28 cellular contexts compared by ENCODE assay signal in genomic region chr2:18611184-18611583, GRCh38. TPM values are rescaled to one million over a fixed set of nuclear protein-coding genes. Genes with fewer than 3 reads are reported as not detected.
DNase-seq lines count a peak whose midpoint lies in the region; ATAC-seq, FAIRE-seq and TF ChIP-seq lines count a peak whose summit lies in the region.
"Had no signal": no experiment of that assay in that cellular context is flagged by ENCODE, and none has a peak within 500 bp of the region (broad histone marks: within the 10 kb centered on the region; RNA-seq: fewer than 3 reads in every experiment).

No MANE protein-coding gene starts in this region.

- in situ Hi-C loops in IMR-90 (cut with MboI; ENCODE audit: low sequenced_read_pairs), result no loop called here
- in situ Hi-C loops in HepG2 (cut with HindIII; ENCODE audit: extremely low pct_ligation_motif_present, low pct_unique_long_range_greater_than_20kb), result no loop called here
- in situ Hi-C loops in gastrocnemius medialis (cut with MboI; ENCODE audit: low sequenced_read_pairs in 4 of 4), result no loop called here

- DNase-seq in COLO668 (lab: John Stamatoyannopoulos, UW; ENCODE audit: unreplicated experiment) (peak; percentile 34), IMR-90 (peak; percentile 90), astrocyte of the hippocampus (ENCODE audit: low read depth, low spot score) (peak; percentile 16), HepG2 (ENCODE audit: low spot score) (no peak), thyroid gland (no peak), gastrocnemius medialis (no peak)
- DNase-seq in activated naive CD4-positive, alpha-beta T cell treated with anti-CD3 and anti-CD28 coated beads, Interleukin-2, amount 50 U/mL, for 72 hours (ENCODE audit: low spot score in 2 of 2), result no peak
- DNase-seq in stimulated activated CD4-positive, alpha-beta T cell treated with anti-CD3 and anti-CD28 coated beads, Interleukin-2, amount 100 ng/mL, for 48 hours, result no peak
- DNase-seq: activated CD4-positive, alpha-beta T cell treated with anti-CD3 and anti-CD28 coated beads, Interleukin-2, amount 10 ng/mL, durations not matched to agents 7 days and 5 days; activated effector memory CD4-positive, alpha-beta T cell treated with anti-CD3 and anti-CD28 coated beads, Interleukin-2, amount 50 U/mL, for 16 hours; dermis blood vessel endothelial cell; foreskin melanocyte; hypothalamus; KBM-7; kidney; mammary epithelial cell; NCI-H187; NCI-H524 treated with DMSO at 0.1 percent for 48 hours; occipital lobe; right cardiac atrium; Right ventricle myocardium superior; substantia nigra; uterus had no signal

- H2BK120ac ChIP-seq in IMR-90 (ENCODE audit: low read depth, low read length), result no peak overlapping the region

- H3K27me3 ChIP-seq in IMR-90 (ENCODE audit: control insufficient read depth, insufficient read depth, low read length) (peaks cover 5% of the 10 kb centered on the region), HepG2 (ENCODE audit: control insufficient read depth in 1 of 2, insufficient read depth in 2 of 2, low read length in 2 of 2) (no peaks in the 10 kb centered on the region), thyroid gland (no peaks in the 10 kb centered on the region), gastrocnemius medialis (no peaks in the 10 kb centered on the region)
- H3K27me3 ChIP-seq: cardiac muscle cell, uterus had no signal

- CTCF ChIA-PET in IMR-90 (lab: Yijun Ruan, JAX), result no interaction called here
- CTCF ChIA-PET in HepG2 (lab: Yijun Ruan, JAX; ENCODE audit: low intra/inter-chr PET ratio, low total read pairs), result no interaction called here

- H3K36me3 Mint-ChIP-seq in activated naive CD4-positive, alpha-beta T cell treated with anti-CD3 and anti-CD28 coated beads, Interleukin-2, amount 50 U/mL, for 72 hours, result peaks cover 0 to 5% of the 10 kb centered on the region in 2 donors

- no peak overlapping the region for H4K8ac ChIP-seq in IMR-90 (ENCODE audit: low read depth in 2 of 2, low read length in 2 of 2)

- no CpG with 5 or more reads among the region's 5 CpGs for WGBS in IMR-90 (ENCODE audit: extremely low coverage in 2 of 2, insufficient read length in 1 of 2), 2 experiments
- 76% methylated on average over 5 of the region's 5 CpGs for WGBS in HepG2 (ENCODE audit: low lambda C conversion rate)
- 86 to 97% methylated on average over 5 of the region's 5 CpGs for WGBS in thyroid gland, 2 donors

- H2BK20ac ChIP-seq in IMR-90 (ENCODE audit: low read depth, low read length), result no peak overlapping the region

- H2BK5ac ChIP-seq in IMR-90 (ENCODE audit: low read depth, low read length, poor library complexity, severe bottlenecking), result no peak overlapping the region

- H3K4me2 ChIP-seq in IMR-90 (ENCODE audit: low read depth, low read length) (0 out of 2 replicates have a peak overlapping the region, but pooled peaks have one; percentile 29), HepG2 (ENCODE audit: low read depth, low read length) (no peak overlapping the region)

- H3K27ac ChIP-seq in IMR-90 (ENCODE audit: insufficient read depth, low read length), result peak overlapping the region; percentile 19; the same call in 1 of the 2 replicates
- no peak overlapping the region for H3K27ac ChIP-seq in HepG2 (ENCODE audit: extremely low read length, insufficient read depth, low read length)
- no peak overlapping the region for H3K27ac ChIP-seq in thyroid gland
- H3K27ac ChIP-seq in gastrocnemius medialis, result no peak overlapping the region
- H3K27ac ChIP-seq: C4-2B, cardiac muscle cell, uterus had no signal

- BruUV-seq in IMR-90 (replicated peaks; lab: Mats Ljungman, UMichigan) (no TSS peak), HepG2 (replicated peaks; lab: Mats Ljungman, UMichigan) (no TSS peak)

- no peak overlapping the region for H2AK9ac ChIP-seq in IMR-90 (replicated peaks; ENCODE audit: low read depth, low read length, poor library complexity)

- TF ChIP-seq EP300 in HepG2 (IDR thresholded peaks at IDR 0.05; ENCODE audit: low read depth in 2 of 2, low read length in 2 of 2) (no peak), HepG2 (CRISPR knock-in tag; IDR thresholded peaks at IDR 0.05; ENCODE audit: borderline replicate concordance) (no peak)

- H4K91ac ChIP-seq in IMR-90 (ENCODE audit: insufficient read depth, low read depth, low read length), result no peak overlapping the region

- H2AFZ ChIP-seq in IMR-90 (replicated peaks; ENCODE audit: low read length, poor library complexity) (no peak overlapping the region), HepG2 (ENCODE audit: low read length) (no peak overlapping the region)

- H3K79me2 ChIP-seq in HepG2 (ENCODE audit: insufficient read depth, low read length), result no peaks in the 10 kb centered on the region

- H2AK5ac ChIP-seq in IMR-90 (ENCODE audit: low read depth, low read length), result no peak overlapping the region

- no peak for FAIRE-seq in HepG2 (lab: Jason Lieb, UNC)
- FAIRE-seq: D721Med, G401.6, kidney had no signal

- H4K20me1 ChIP-seq in IMR-90 (ENCODE audit: insufficient read depth, low read length), result peaks cover 7% of the 10 kb centered on the region; the same call in 1 of the 2 replicates
- H4K20me1 ChIP-seq in HepG2 (ENCODE audit: insufficient read depth, low read length), result no peaks in the 10 kb centered on the region

- H3K14ac ChIP-seq in IMR-90 (replicated peaks; ENCODE audit: low read depth, low read length), result no peak overlapping the region

- no peak overlapping the region for H2BK15ac ChIP-seq in IMR-90 (ENCODE audit: low read depth, low read length)

- 0 out of 2 replicates have a peak, but pooled peaks have one; percentile 7 for TF ChIP-seq RAD21 in IMR-90 (IDR thresholded peaks at IDR 0.05; ENCODE audit: low read length)
- no peak for TF ChIP-seq RAD21 in HepG2 (CRISPR knock-in tag; IDR thresholded peaks at IDR 0.05)

- H3K79me1 ChIP-seq in IMR-90 (ENCODE audit: low read depth in 1 of 2, low read length in 2 of 2), result no peaks in the 10 kb centered on the region

- H3K36me3 ChIP-seq in IMR-90 (ENCODE audit: control insufficient read depth, insufficient read depth, low read length), result no peaks in the 10 kb centered on the region
- H3K36me3 ChIP-seq in HepG2 (replicated peaks in 1 of 2; ENCODE audit: control insufficient read depth in 1 of 2, insufficient read depth in 2 of 2, low read length in 2 of 2), result no peaks in the 10 kb centered on the region
- no peaks in the 10 kb centered on the region for H3K36me3 ChIP-seq in thyroid gland
- no peaks in the 10 kb centered on the region for H3K36me3 ChIP-seq in gastrocnemius medialis
- H3K36me3 ChIP-seq: cardiac muscle cell, uterus had no signal

- H3K9ac ChIP-seq in IMR-90 (ENCODE audit: low read depth, low read length), result no peak overlapping the region
- H3K9ac ChIP-seq in HepG2 (ENCODE audit: insufficient read depth, low read depth, low read length), result no peak overlapping the region

- H3K4me1 ChIP-seq in IMR-90 (ENCODE audit: control insufficient read depth, insufficient read depth, low read length) (peaks cover 6% of the 10 kb centered on the region), HepG2 (ENCODE audit: insufficient read depth, low read length) (no peaks in the 10 kb centered on the region), thyroid gland (no peaks in the 10 kb centered on the region), gastrocnemius medialis (no peaks in the 10 kb centered on the region)
- H3K4me1 ChIP-seq: uterus had no signal

- H3K23ac ChIP-seq in IMR-90 (ENCODE audit: low read depth, low read length), result no peak overlapping the region

- dilution Hi-C loops in IMR-90 (cut with HindIII; ENCODE audit: low sequenced_read_pairs, unreplicated experiment), result no loop called here

- no peak overlapping the region for H3K4ac ChIP-seq in IMR-90 (ENCODE audit: low read depth, low read length)

- no peak overlapping the region for H3K18ac ChIP-seq in IMR-90 (ENCODE audit: low read depth, low read length)

- no peak for TF ChIP-seq CTCF in IMR-90 (conservative IDR thresholded peaks at IDR 0.05; ENCODE audit: low read depth, low read length)
- TF ChIP-seq CTCF in HepG2 (CRISPR knock-in tag; IDR thresholded peaks at IDR 0.05), result no peak
- TF ChIP-seq CTCF in thyroid gland (IDR thresholded peaks at IDR 0.05), result no peak
- no peak for TF ChIP-seq CTCF in gastrocnemius medialis (IDR thresholded peaks at IDR 0.05 in 4 of 5, conservative IDR thresholded peaks at IDR 0.05 in 1 of 5)

- 0 out of 2 replicates have a peak, but pooled peaks cover 6% of the 10 kb centered on the region for H3K9me1 ChIP-seq in IMR-90 (ENCODE audit: insufficient read depth, low read length)

- H3K56ac ChIP-seq in IMR-90 (ENCODE audit: extremely low read depth, insufficient read depth, low read length), result no peak overlapping the region

- TF ChIP-seq POLR2A in IMR-90 (IDR thresholded peaks at IDR 0.05; ENCODE audit: low read depth, low read length) (no peak), HepG2 (IDR thresholded peaks at IDR 0.05; ENCODE audit: insufficient read depth in 1 of 2, low read depth in 2 of 2, low read length in 2 of 2) (no peak), thyroid gland (IDR thresholded peaks at IDR 0.05) (no peak), gastrocnemius medialis (IDR thresholded peaks at IDR 0.05) (no peak)

- POLR2A ChIA-PET in IMR-90 (lab: Charles Lee; ENCODE audit: unreplicated experiment), result no interaction called here
- POLR2A ChIA-PET in HepG2 (lab: Yijun Ruan, JAX), result no interaction called here

- no peak overlapping the region for H4K5ac ChIP-seq in IMR-90 (ENCODE audit: low read depth, low read length)

- peak; percentile 89 for ATAC-seq in IMR-90 (ENCODE audit: low read depth)
- ATAC-seq in HepG2, result no peak
- ATAC-seq in gastrocnemius medialis, result no peak
- ATAC-seq in activated naive CD4-positive, alpha-beta T cell treated with anti-CD3 and anti-CD28 coated beads, Interleukin-2, amount 50 U/mL, for 72 hours, result no peak
- ATAC-seq: right cardiac atrium had no signal

- H3K9me3 ChIP-seq in IMR-90 (ENCODE audit: control insufficient read depth, insufficient read depth, low read length), result no peaks in the 10 kb centered on the region
- no peaks in the 10 kb centered on the region for H3K9me3 ChIP-seq in HepG2 (ENCODE audit: low read length)
- H3K9me3 ChIP-seq in thyroid gland, result no peaks in the 10 kb centered on the region
- H3K9me3 ChIP-seq in gastrocnemius medialis, result no peaks in the 10 kb centered on the region
- H3K9me3 ChIP-seq: uterus had no signal

- H3K4me3 ChIP-seq in IMR-90 (ENCODE audit: insufficient read depth, low read depth, low read length) (no peak overlapping the region), HepG2 (replicated peaks in 1 of 3; ENCODE audit: insufficient read depth in 1 of 3, low read depth in 2 of 3, low read length in 3 of 3) (no peak overlapping the region), thyroid gland (replicated peaks in 1 of 3) (no peak overlapping the region), gastrocnemius medialis (no peak overlapping the region)
- H3K4me3 ChIP-seq: cardiac muscle cell, uterus had no signal

- intact Hi-C loops in IMR-90 (cut with micrococcal nuclease) (loop anchor here (5.0 kb wide), 1 partner anchor 751 kb away; no protein-coding TSS in a partner anchor), HepG2 (cut with micrococcal nuclease; ENCODE audit: unreplicated experiment) (no loop called here), thyroid gland (cut with DNase I) (no loop called here), gastrocnemius medialis (cut with DNase I; ENCODE audit: low total_unique reads) (no loop called here)

- peaks cover 0 to 9% of the 10 kb centered on the region in 2 donors for H3K9me3 Mint-ChIP-seq in activated naive CD4-positive, alpha-beta T cell treated with anti-CD3 and anti-CD28 coated beads, Interleukin-2, amount 50 U/mL, for 72 hours
- H3K9me3 Mint-ChIP-seq: activated CD4-positive, alpha-beta T cell treated with anti-CD3 and anti-CD28 coated beads, Interleukin-2, amount 10 ng/mL, durations not matched to agents 7 days and 5 days had no signal

- no peak overlapping the region for H3K27ac Mint-ChIP-seq in activated naive CD4-positive, alpha-beta T cell treated with anti-CD3 and anti-CD28 coated beads, Interleukin-2, amount 50 U/mL, for 72 hours
- H3K27ac Mint-ChIP-seq: activated CD4-positive, alpha-beta T cell treated with anti-CD3 and anti-CD28 coated beads, Interleukin-2, amount 10 ng/mL, durations not matched to agents 7 days and 5 days had no signal

RNA-seq across cellular contexts. Expression of gene NT5C1B, which starts 21.8 kb away (rescaled TPM):
- not detected in 2 replicates for total RNA-seq in IMR-90 (2012; rRNA removed)
- not detected in 2 replicates for polyA plus RNA-seq in IMR-90 (2012; rRNA removed)
- not detected in 2 replicates for polyA plus RNA-seq in IMR-90 (2012; cell fraction: cytosol; rRNA removed)
- polyA plus RNA-seq in IMR-90 (2012; cell fraction: nucleus; rRNA removed; ENCODE audit: low replicate concordance), result not detected in 2 replicates
- total RNA-seq in HepG2 (2016; rRNA removed; fragmentation: Illumina TruSeq; extraction: Trizol), result not detected in 2 replicates
- not detected in 2 replicates for total RNA-seq in HepG2 (2016; cell fraction: cytosol; rRNA removed; fragmentation: Illumina TruSeq; extraction: Trizol; ENCODE audit: low read depth)
- not detected in 2 replicates for total RNA-seq in HepG2 (2016; cell fraction: insoluble cytoplasmic fraction; rRNA removed; fragmentation: Illumina TruSeq; extraction: Trizol)
- not detected in 2 replicates for total RNA-seq in HepG2 (2016; cell fraction: membrane; rRNA removed; fragmentation: Illumina TruSeq; extraction: Trizol)
- total RNA-seq in HepG2 (2016; cell fraction: nucleus; rRNA removed; fragmentation: Illumina TruSeq; extraction: Trizol), result not detected in 2 replicates
- not detected in 2 replicates for polyA plus RNA-seq in HepG2 (2011; rRNA removed)
- not detected in 2 replicates for polyA plus RNA-seq in HepG2 (2011; cell fraction: cytosol; rRNA removed)
- polyA plus RNA-seq in HepG2 (2011; cell fraction: nucleus; rRNA removed), result not detected in 2 replicates
- 0.16 and 0.17 TPM in 2 replicates for polyA plus RNA-seq in HepG2 (2012)
- not detected in 2 replicates for polyA plus RNA-seq in HepG2 (2016; cell fraction: cytosol; fragmentation: Illumina TruSeq; extraction: Trizol; ENCODE audit: low read depth)
- polyA plus RNA-seq in HepG2 (2016; cell fraction: insoluble cytoplasmic fraction; fragmentation: Illumina TruSeq; extraction: Trizol; ENCODE audit: low read depth), result not detected in 2 replicates
- not detected in 2 replicates for polyA plus RNA-seq in HepG2 (2016; cell fraction: membrane; fragmentation: Illumina TruSeq; extraction: Trizol; ENCODE audit: low read depth)
- polyA plus RNA-seq in HepG2 (2016; cell fraction: nucleus; fragmentation: Illumina TruSeq; extraction: Trizol; ENCODE audit: insufficient read depth, low read depth), result not detected in 2 replicates
- not detected in 2 replicates for polyA minus RNA-seq in HepG2 (2011; rRNA and poly(A)+ RNA removed; ENCODE audit: low replicate concordance)
- polyA minus RNA-seq in HepG2 (2011; cell fraction: cytosol; rRNA and poly(A)+ RNA removed), result not detected in 2 replicates
- not detected in 2 replicates for polyA minus RNA-seq in HepG2 (2011; cell fraction: nucleus; rRNA and poly(A)+ RNA removed)
- under 1 TPM in 1 of 4 donors, not detected in 3; 0.13 TPM for total RNA-seq in thyroid gland
- total RNA-seq in gastrocnemius medialis, result not detected
- not detected for total RNA-seq in activated naive CD4-positive, alpha-beta T cell treated with anti-CD3 and anti-CD28 coated beads, Interleukin-2, amount 50 U/mL, for 72 hours
- total RNA-seq: activated CD4-positive, alpha-beta T cell treated with anti-CD3 and anti-CD28 coated beads, Interleukin-2, amount 10 ng/mL, durations not matched to agents 7 days and 5 days; cardiac muscle cell; dermis blood vessel endothelial cell; kidney; occipital lobe; right cardiac atrium; Right ventricle myocardium superior; T-helper 1 cell treated with Interleukin-12 subunit alpha and Interleukin-12 subunit beta and Interleukin-4 antibody, amounts not matched to agents 30 ng/mL and 1 ng/mL, for 36 hours; uterus had no signal
- polyA plus RNA-seq: mammary epithelial cell, right cardiac atrium had no signal

RNA-seq across cellular contexts. Expression of gene RDH14, which starts 50.7 kb away (rescaled TPM):
- total RNA-seq in IMR-90 (2012; rRNA removed) (12.2 TPM in 2 replicates), HepG2 (2016; rRNA removed; fragmentation: Illumina TruSeq; extraction: Trizol) (37.4 and 39.9 TPM in 2 replicates), thyroid gland (10 to 100 TPM; 34.3 to 58.3 (median 44.4) TPM), gastrocnemius medialis (10 to 100 TPM; 24.6 to 55.4 (median 49.8) TPM)
- polyA plus RNA-seq in IMR-90 (2012; rRNA removed) (10.2 and 11.9 TPM in 2 replicates), HepG2 (2011; rRNA removed) (22.8 and 27.4 TPM in 2 replicates)
- polyA plus RNA-seq in IMR-90 (2012; cell fraction: cytosol; rRNA removed), result 5.1 and 9.2 TPM in 2 replicates
- 4.1 and 9.7 TPM in 2 replicates for polyA plus RNA-seq in IMR-90 (2012; cell fraction: nucleus; rRNA removed; ENCODE audit: low replicate concordance)
- 15.3 and 17.0 TPM in 2 replicates for total RNA-seq in HepG2 (2016; cell fraction: cytosol; rRNA removed; fragmentation: Illumina TruSeq; extraction: Trizol; ENCODE audit: low read depth)
- 34.6 and 37.8 TPM in 2 replicates for total RNA-seq in HepG2 (2016; cell fraction: insoluble cytoplasmic fraction; rRNA removed; fragmentation: Illumina TruSeq; extraction: Trizol)
- 32.5 and 33.9 TPM in 2 replicates for total RNA-seq in HepG2 (2016; cell fraction: membrane; rRNA removed; fragmentation: Illumina TruSeq; extraction: Trizol)
- 32.4 and 33.3 TPM in 2 replicates for total RNA-seq in HepG2 (2016; cell fraction: nucleus; rRNA removed; fragmentation: Illumina TruSeq; extraction: Trizol)
- 14.4 and 20.5 TPM in 2 replicates for polyA plus RNA-seq in HepG2 (2011; cell fraction: cytosol; rRNA removed)
- 6.1 and 7.8 TPM in 2 replicates for polyA plus RNA-seq in HepG2 (2011; cell fraction: nucleus; rRNA removed)
- 19.2 and 23.3 TPM in 2 replicates for polyA plus RNA-seq in HepG2 (2012)
- 14.0 and 14.5 TPM in 2 replicates for polyA plus RNA-seq in HepG2 (2016; cell fraction: cytosol; fragmentation: Illumina TruSeq; extraction: Trizol; ENCODE audit: low read depth)
- 36.2 and 44.0 TPM in 2 replicates for polyA plus RNA-seq in HepG2 (2016; cell fraction: insoluble cytoplasmic fraction; fragmentation: Illumina TruSeq; extraction: Trizol; ENCODE audit: low read depth)
- 23.0 and 23.2 TPM in 2 replicates for polyA plus RNA-seq in HepG2 (2016; cell fraction: membrane; fragmentation: Illumina TruSeq; extraction: Trizol; ENCODE audit: low read depth)
- polyA plus RNA-seq in HepG2 (2016; cell fraction: nucleus; fragmentation: Illumina TruSeq; extraction: Trizol; ENCODE audit: insufficient read depth, low read depth), result 55.4 and 58.2 TPM in 2 replicates
- 5.4 and 8.6 TPM in 2 replicates for polyA minus RNA-seq in HepG2 (2011; rRNA and poly(A)+ RNA removed; ENCODE audit: low replicate concordance)
- polyA minus RNA-seq in HepG2 (2011; cell fraction: cytosol; rRNA and poly(A)+ RNA removed), result 14.2 and 16.1 TPM in 2 replicates
- polyA minus RNA-seq in HepG2 (2011; cell fraction: nucleus; rRNA and poly(A)+ RNA removed), result 12.5 and 18.0 TPM in 2 replicates
- total RNA-seq in activated naive CD4-positive, alpha-beta T cell treated with anti-CD3 and anti-CD28 coated beads, Interleukin-2, amount 50 U/mL, for 72 hours, result 10 to 100 TPM in 1 of 2 donors, 1 to 10 TPM in 1; 8.2 to 15.5 TPM

Comparison
In these comparisons a context has a peak if more than half of its experiments do, and no peak if none do; other contexts are left out.
1. DNase-seq: peak in COLO668 (single experiment), IMR-90 (single experiment) and astrocyte of the hippocampus (single experiment); none in HepG2 (single experiment), thyroid gland (0 of 2), gastrocnemius medialis (0 of 2), activated naive CD4-positive, alpha-beta T cell treated with anti-CD3 and anti-CD28 coated beads, Interleukin-2, amount 50 U/mL, for 72 hours (0 of 2) and stimulated activated CD4-positive, alpha-beta T cell treated with anti-CD3 and anti-CD28 coated beads, Interleukin-2, amount 100 ng/mL, for 48 hours (0 of 2).